Comparison of ENCODE assay signal across 3 cellular contexts in genomic region chr12:125373375-125373774, GRCh38.
TF ChIP-seq lines count a peak whose summit lies in the region.

No MANE protein-coding gene starts in this region.

TF ChIP-seq in GM23338, 12 proteins besides CTCF, POLR2A, EP300 and RAD21 (continues in another document):
- TF ChIP-seq EZH2phosphoT487 (IDR thresholded peaks at IDR 0.05; ENCODE audit: unreplicated experiment) (no peak), POLR2AphosphoS5 (IDR thresholded peaks at IDR 0.05; ENCODE audit: low read depth) (no peak), ZNF114 (CRISPR knock-in tag; IDR thresholded peaks at IDR 0.05) (no peak), STAT1 (IDR thresholded peaks at IDR 0.05; ENCODE audit: unreplicated experiment) (no peak), ZNF331 (CRISPR knock-in tag; IDR thresholded peaks at IDR 0.05; ENCODE audit: low read depth) (no peak), ETS1 (IDR thresholded peaks at IDR 0.05) (no peak), EZH2 (IDR thresholded peaks at IDR 0.05; ENCODE audit: low read depth, unreplicated experiment) (no peak), REST (IDR thresholded peaks at IDR 0.05; ENCODE audit: unreplicated experiment) (no peak), CREB1 (CRISPR knock-in tag; IDR thresholded peaks at IDR 0.05; ENCODE audit: low read depth) (no peak)

TF ChIP-seq in WTC11, 78 proteins besides CTCF, POLR2A, EP300 and RAD21:
- TF ChIP-seq ZNF232 (CRISPR knock-in tag; IDR thresholded peaks at IDR 0.05) (no peak), ATF3 (CRISPR knock-in tag; conservative IDR thresholded peaks at IDR 0.05) (no peak), MYBL2 (CRISPR knock-in tag; IDR thresholded peaks at IDR 0.05) (no peak), ATF6 (CRISPR knock-in tag; IDR thresholded peaks at IDR 0.05) (no peak), MAX (CRISPR knock-in tag; IDR thresholded peaks at IDR 0.05) (no peak), TP53 (CRISPR knock-in tag; IDR thresholded peaks at IDR 0.05) (no peak), KAT7 (CRISPR knock-in tag; IDR thresholded peaks at IDR 0.05; ENCODE audit: borderline replicate concordance) (no peak), ZNF263 (CRISPR knock-in tag; IDR thresholded peaks at IDR 0.05; ENCODE audit: low read depth) (no peak), ZNF532 (CRISPR knock-in tag; IDR thresholded peaks at IDR 0.05; ENCODE audit: borderline replicate concordance) (no peak)

TF ChIP-seq in H1, 55 proteins besides CTCF, POLR2A, EP300 and RAD21:
- TF ChIP-seq TCF12 (IDR thresholded peaks at IDR 0.05; ENCODE audit: low read depth, low read length), result no peak
- no peak for TF ChIP-seq GTF2F1 (IDR thresholded peaks at IDR 0.05; ENCODE audit: borderline replicate concordance, low read depth, low read length)
- no peak for TF ChIP-seq KDM5A (IDR thresholded peaks at IDR 0.05; ENCODE audit: low read length)
- TF ChIP-seq TBP (IDR thresholded peaks at IDR 0.05; ENCODE audit: low read depth, low read length), result no peak
- TF ChIP-seq CHD2 (IDR thresholded peaks at IDR 0.05; ENCODE audit: low read length), result no peak
- no peak for TF ChIP-seq YY1 (IDR thresholded peaks at IDR 0.05; ENCODE audit: low read depth, low read length)
- no peak for TF ChIP-seq TAF7 (optimal IDR thresholded peaks at IDR 0.05; ENCODE audit: borderline replicate concordance, low read depth, low read length)
- no peak for TF ChIP-seq SP4 (IDR thresholded peaks at IDR 0.05; ENCODE audit: low read length)
- no peak for TF ChIP-seq KDM1A (IDR thresholded peaks at IDR 0.05; ENCODE audit: borderline replicate concordance, low read length)
- TF ChIP-seq SAP30 (IDR thresholded peaks at IDR 0.05; ENCODE audit: insufficient read depth, insufficient replicate concordance, low read length), result no peak
